In genomic region chr4:88583643-88584470, GRCh38 we compare ENCODE assay signal across 17 cellular contexts. TPM values are rescaled to one million over a fixed set of nuclear protein-coding genes. Genes with fewer than 3 reads are reported as not detected.
DNase-seq lines count a peak whose midpoint lies in the region; ATAC-seq and TF ChIP-seq lines count a peak whose summit lies in the region.
"Had no signal": no experiment of that assay in that cellular context is flagged by ENCODE, and none has a peak within 500 bp of the region (broad histone marks: within the 10 kb centered on the region; RNA-seq: fewer than 3 reads in every experiment).

No MANE protein-coding gene starts in this region.

- POLR2A ChIA-PET in MCF 10A (lab: Yijun Ruan, JAX) = interaction anchor here (0.8 to 1.9 kb wide), 5 partner anchors 10 to 48 kb away, joined by 3 to 10 read pairs (median 6); partner anchors contain the start of gene HERC3

- intact Hi-C loops in MCF 10A (cut with micrococcal nuclease) = no loop called here
- intact Hi-C loops in breast epithelium (cut with DNase I; ENCODE audit: low total_unique reads) = no loop called here
- intact Hi-C loops in psoas muscle (cut with DNase I) = no loop called here

- TF ChIP-seq POLR2A in breast epithelium (IDR thresholded peaks at IDR 0.05) = no peak

- DNase-seq in MCF 10A (ENCODE audit: unreplicated experiment) (peak; percentile 14), breast epithelium (ENCODE audit: low spot score in 2 of 2) (no peak), NCI-H446 (lab: John Stamatoyannopoulos, UW) (peak; percentile 68 to 75), cardiac muscle cell (ENCODE audit: low read depth in 1 of 2, low spot score in 1 of 2) (no peak), psoas muscle (no peak), DMS153 treated with DMSO at 0.1 percent for 48 hours (lab: John Stamatoyannopoulos, UW; ENCODE audit: unreplicated experiment) (no peak)
- DNase-seq: CD4-positive, CD25-positive, alpha-beta regulatory T cell; H7; Kasumi-1; NCI-H2029; NCI-H226; NCI-H748 treated with DMSO at 0.1 percent for 48 hours; SHP77 had no signal

- H3K9me3 Mint-ChIP-seq in MCF 10A (ENCODE audit: unreplicated experiment) = peaks cover 9% of the 10 kb centered on the region
- H3K9me3 Mint-ChIP-seq: CD4-positive, CD25-positive, alpha-beta regulatory T cell had no signal

- H3K9me3 ChIP-seq in breast epithelium (no peaks in the 10 kb centered on the region), cardiac muscle cell (ENCODE audit: low read depth) (no peaks in the 10 kb centered on the region), psoas muscle (no peaks in the 10 kb centered on the region)

- peak in 3 of 4 donors; percentile 49 to 83 (median 60) for ATAC-seq in psoas muscle
- no peak for ATAC-seq in HG03571 (IDR thresholded peaks at IDR 0.05; ENCODE audit: unreplicated experiment)
- no peak for ATAC-seq in HG03520 (IDR thresholded peaks at IDR 0.05; ENCODE audit: unreplicated experiment)
- ATAC-seq: Panc1, SK-N-SH treated with all-trans-retinoic acid at 6 μM for 48 hours had no signal

- TF ChIP-seq CTCF in MCF 10A (IDR thresholded peaks at IDR 0.05; ENCODE audit: unreplicated experiment) (no peak), breast epithelium (IDR thresholded peaks at IDR 0.05) (no peak), cardiac muscle cell (IDR thresholded peaks at IDR 0.05; ENCODE audit: low read depth, low read length) (no peak), psoas muscle (IDR thresholded peaks at IDR 0.05) (no peak)

- H3K4me3 ChIP-seq in breast epithelium = no peak overlapping the region
- H3K4me3 ChIP-seq in cardiac muscle cell = no peak overlapping the region
- no peak overlapping the region for H3K4me3 ChIP-seq in psoas muscle

- peaks cover 17% of the 10 kb centered on the region for H3K4me1 Mint-ChIP-seq in MCF 10A (ENCODE audit: insufficient read depth, unreplicated experiment)

- no peaks in the 10 kb centered on the region for H3K27me3 ChIP-seq in breast epithelium
- no peaks in the 10 kb centered on the region for H3K27me3 ChIP-seq in cardiac muscle cell
- H3K27me3 ChIP-seq in psoas muscle (ENCODE audit: insufficient read depth in 3 of 3, low read length in 2 of 3) = no peaks in the 10 kb centered on the region

- no peaks in the 10 kb centered on the region for H3K27me3 Mint-ChIP-seq in MCF 10A (ENCODE audit: insufficient read depth, unreplicated experiment)

- BruUV-seq in MCF 10A (replicated peaks; lab: Mats Ljungman, UMichigan) = no TSS peak

- H3K27ac ChIP-seq in breast epithelium = no peak overlapping the region
- peak overlapping the region; percentile 78 for H3K27ac ChIP-seq in cardiac muscle cell
- peak overlapping the region; percentile 10 for H3K27ac ChIP-seq in psoas muscle

- no peak overlapping the region for H3K27ac Mint-ChIP-seq in MCF 10A (ENCODE audit: low read depth, unreplicated experiment)

- no peaks in the 10 kb centered on the region for H3K4me1 ChIP-seq in breast epithelium
- peaks cover 11% of the 10 kb centered on the region for H3K4me1 ChIP-seq in cardiac muscle cell (ENCODE audit: low read depth)
- peaks cover 14% of the 10 kb centered on the region for H3K4me1 ChIP-seq in psoas muscle

- 73 to 85% (median 76%) methylated on average over 3 of the region's 3 CpGs for WGBS in psoas muscle, 3 donors

- CTCF ChIA-PET in MCF 10A (lab: Yijun Ruan, JAX) = interaction anchor here (0.5 to 2.9 kb wide), 5 partner anchors 10 to 263 kb away, joined by 3 to 12 read pairs (median 5); no protein-coding TSS in a partner anchor

- no peaks in the 10 kb centered on the region for H3K36me3 ChIP-seq in breast epithelium
- H3K36me3 ChIP-seq in cardiac muscle cell = no peaks in the 10 kb centered on the region
- H3K36me3 ChIP-seq in psoas muscle (ENCODE audit: insufficient read depth in 1 of 2, low read depth in 1 of 2) = no peaks in the 10 kb centered on the region

- H3K4me3 Mint-ChIP-seq in MCF 10A (ENCODE audit: unreplicated experiment) = no peak overlapping the region
- H3K4me3 Mint-ChIP-seq: CD4-positive, CD25-positive, alpha-beta regulatory T cell had no signal

- H3K36me3 Mint-ChIP-seq in MCF 10A (ENCODE audit: insufficient read depth, unreplicated experiment) = no peaks in the 10 kb centered on the region
- H3K36me3 Mint-ChIP-seq: CD4-positive, CD25-positive, alpha-beta regulatory T cell had no signal

RNA-seq across cellular contexts. Expression of gene HERC3, which starts 8.4 kb away (rescaled TPM):
- total RNA-seq in MCF 10A (2022) = 34.9 and 64.0 TPM in 2 replicates
- total RNA-seq in breast epithelium = 10 to 100 TPM; 34.1 to 60.9 (median 35.4) TPM
- 25.6 and 29.4 TPM in 2 replicates for total RNA-seq in cardiac muscle cell
- 35.3 and 41.1 TPM in 2 replicates for polyA plus RNA-seq in cardiac muscle cell
- 10 to 100 TPM; 17.7 to 35.8 (median 25.2) TPM for total RNA-seq in psoas muscle
- 10 to 100 TPM in 1 of 3 donors, 1 to 10 TPM in 2; 9.5 to 20.4 (median 9.6) TPM for polyA plus RNA-seq in psoas muscle

Comparison
In these comparisons a context has a peak if more than half of its experiments do, and no peak if none do; other contexts are left out.
1. DNase-seq: peak in MCF 10A (single experiment) and NCI-H446 (2 of 2); none in breast epithelium (0 of 2), cardiac muscle cell (0 of 2), psoas muscle (0 of 2) and DMS153 treated with DMSO at 0.1 percent for 48 hours (single experiment).
2. H3K27ac ChIP-seq: peak in cardiac muscle cell (single experiment) and psoas muscle (single experiment); none in breast epithelium (0 of 2).
3. ATAC-seq: peak in psoas muscle (3 of 4); none in HG03571 (single experiment) and HG03520 (single experiment).